Comparison of ENCODE assay signal across 15 cellular contexts in the genomic region with DNA sequence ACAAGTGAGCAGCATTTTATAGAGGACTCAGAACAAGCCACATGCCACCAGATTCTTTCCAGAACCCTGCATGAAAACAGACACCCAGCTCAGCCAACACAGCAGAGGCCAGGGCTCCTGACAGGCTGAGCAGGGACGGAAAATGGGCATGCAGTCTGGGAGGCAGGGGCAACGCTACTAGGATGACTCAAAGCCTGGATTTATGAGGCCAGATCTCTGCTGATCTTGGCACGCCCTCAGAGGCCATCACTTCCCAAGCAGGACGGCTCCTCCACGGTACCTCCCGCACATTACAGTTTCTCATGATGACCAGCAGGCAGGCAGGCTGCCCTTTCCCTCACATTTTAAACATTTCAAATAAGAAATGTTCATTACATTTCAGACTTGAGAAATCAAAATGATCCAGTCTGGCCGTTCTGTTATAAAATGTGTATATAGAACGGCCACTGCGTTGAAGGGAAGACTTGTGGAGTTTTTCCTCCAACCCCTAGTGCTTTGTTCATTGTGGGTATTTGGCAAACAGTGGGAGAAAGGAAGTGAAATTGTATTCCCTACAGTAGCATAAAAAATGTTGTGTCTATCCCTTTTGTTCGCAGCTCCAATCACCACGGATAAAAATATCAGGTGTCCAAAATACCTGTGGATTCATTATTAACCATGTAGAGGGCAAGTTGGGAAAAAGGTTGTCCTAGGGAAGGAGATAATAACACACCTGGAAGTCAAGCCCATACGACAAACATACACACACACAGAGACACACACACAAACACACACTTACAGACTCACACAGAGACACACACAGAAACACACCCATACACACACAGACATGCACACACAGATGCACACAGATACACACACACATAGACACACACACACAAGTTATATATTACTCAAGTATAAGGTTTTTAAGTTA.
DNase-seq lines count a peak whose midpoint lies in the region; ATAC-seq and TF ChIP-seq lines count a peak whose summit lies in the region.
"Had no signal": no experiment of that assay in that cellular context is flagged by ENCODE, and none has a peak within 500 bp of the region (broad histone marks: within the 10 kb centered on the region; RNA-seq: fewer than 3 reads in every experiment).

No MANE protein-coding gene starts in this region.

- TF ChIP-seq CTCF in heart right ventricle (IDR thresholded peaks at IDR 0.05), result no peak
- TF ChIP-seq CTCF in retinal pigment epithelial cell (conservative IDR thresholded peaks at IDR 0.05; ENCODE audit: low read depth, low read length), result no peak
- no peak for TF ChIP-seq CTCF in OCI-LY7 (conservative IDR thresholded peaks at IDR 0.05; ENCODE audit: low read length)

- DNase-seq in GM04504 (ENCODE audit: low read depth) (peak; percentile 17), amniotic epithelial cell (ENCODE audit: low read depth) (peak; percentile 54), heart right ventricle (peak; percentile 17 to 29), retinal pigment epithelial cell (ENCODE audit: low read depth) (peak; percentile 12), GM19238 (ENCODE audit: insufficient read length, low spot score) (no peak), NCI-H345 treated with DMSO at 0.1 percent for 48 hours (lab: John Stamatoyannopoulos, UW; ENCODE audit: unreplicated experiment) (no peak), OCI-LY7 (ENCODE audit: low spot score) (no peak)
- DNase-seq: activated CD4-positive, alpha-beta T cell treated with anti-CD3 and anti-CD28 coated beads for 1 hour; activated naive CD4-positive, alpha-beta T cell treated with Interleukin-2 at 50 U/mL for 16 hours; CD4-positive, CD25-positive, alpha-beta regulatory T cell; kidney; NCI-H1694; RPMI8226 had no signal

- H3K27me3 ChIP-seq in heart right ventricle, result peaks cover 0 to 3% (median 0%) of the 10 kb centered on the region in 7 donors

- CTCF ChIA-PET in OCI-LY7 (lab: Charles Lee; ENCODE audit: unreplicated experiment), result no interaction called here

- H3K4me2 ChIP-seq in OCI-LY7 (ENCODE audit: low read length), result no peak overlapping the region

- H3K9me2 ChIP-seq in OCI-LY7 (ENCODE audit: insufficient read depth, low read length), result no peaks in the 10 kb centered on the region

- H3K27ac ChIP-seq in heart right ventricle (no peak overlapping the region), OCI-LY7 (ENCODE audit: low read depth, low read length, poor library complexity, severe bottlenecking) (no peak overlapping the region)
- H3K27ac ChIP-seq: parathyroid adenoma had no signal

- H3K79me2 ChIP-seq in OCI-LY7 (ENCODE audit: insufficient read depth, low read depth, low read length), result no peaks in the 10 kb centered on the region
- H3K79me2 ChIP-seq: parathyroid adenoma had no signal

- H3K4me1 ChIP-seq in heart right ventricle (peaks cover 0 to 15% (median 0%) of the 10 kb centered on the region in 9 donors), OCI-LY7 (ENCODE audit: insufficient read depth, low read length, poor library complexity, severe bottlenecking) (no peaks in the 10 kb centered on the region)
- H3K4me1 ChIP-seq: parathyroid adenoma had no signal

- no peak overlapping the region for H2AFZ ChIP-seq in OCI-LY7 (ENCODE audit: low read length)
- H2AFZ ChIP-seq: parathyroid adenoma had no signal

- H4K20me1 ChIP-seq in OCI-LY7 (ENCODE audit: insufficient read depth, low read length), result no peaks in the 10 kb centered on the region

- BruUV-seq in OCI-LY7 (replicated peaks; lab: Mats Ljungman, UMichigan), result no TSS peak

- H3K36me3 ChIP-seq in heart right ventricle, result no peaks in the 10 kb centered on the region
- no peaks in the 10 kb centered on the region for H3K36me3 ChIP-seq in OCI-LY7 (ENCODE audit: insufficient read depth, low read length)

- POLR2A ChIA-PET in OCI-LY7 (lab: Charles Lee), result no interaction called here

- ATAC-seq in heart right ventricle (peak in 5 of 8 donors; percentile 41 to 82 (median 73)), HG02610 (IDR thresholded peaks at IDR 0.05; ENCODE audit: unreplicated experiment) (no peak)

- H3K9me3 ChIP-seq in heart right ventricle (no peaks in the 10 kb centered on the region), OCI-LY7 (ENCODE audit: low read length) (no peaks in the 10 kb centered on the region)

- intact Hi-C loops in heart right ventricle (cut with DNase I) (no loop called here), OCI-LY7 (cut with micrococcal nuclease; ENCODE audit: unreplicated experiment) (no loop called here)

- WGBS in heart right ventricle, 2 donors, result 42 to 52% methylated on average over 12 of the region's 12 CpGs

- H3K4me3 ChIP-seq in heart right ventricle (no peak overlapping the region), retinal pigment epithelial cell (ENCODE audit: low read length) (no peak overlapping the region), OCI-LY7 (ENCODE audit: low read depth, low read length, poor library complexity, severe bottlenecking) (no peak overlapping the region)

Comparison
In these comparisons a context has a peak if more than half of its experiments do, and no peak if none do; other contexts are left out.
1. DNase-seq: peak in GM04504 (single experiment), amniotic epithelial cell (single experiment), heart right ventricle (2 of 2) and retinal pigment epithelial cell (single experiment); none in GM19238 (single experiment), NCI-H345 treated with DMSO at 0.1 percent for 48 hours (single experiment) and OCI-LY7 (single experiment).